ENCODE assay signal across 17 cellular contexts in genomic region chr17:49588726-49589555, GRCh38. TPM values are rescaled to one million over a fixed set of nuclear protein-coding genes. Genes with fewer than 3 reads are reported as not detected.
DNase-seq lines count a peak whose midpoint lies in the region; ATAC-seq and TF ChIP-seq lines count a peak whose summit lies in the region.
"Had no signal": no experiment of that assay in that cellular context is flagged by ENCODE, and none has a peak within 500 bp of the region (broad histone marks: within the 10 kb centered on the region; RNA-seq: fewer than 3 reads in every experiment).

No MANE protein-coding gene starts in this region.

- peak; percentile 46 for DNase-seq in BJ (ENCODE audit: low read depth)
- peak; percentile 51 for DNase-seq in IMR-90
- no peak for DNase-seq in chondrocyte (ENCODE audit: low spot score)
- no peak for DNase-seq in omental fat pad (ENCODE audit: low spot score)
- no peak for DNase-seq in iPS-NIHi11 (ENCODE audit: low spot score)
- no peak for DNase-seq in COR-L47 (lab: John Stamatoyannopoulos, UW)
- DNase-seq in NCI-H1048 (lab: John Stamatoyannopoulos, UW): no peak
- DNase-seq: activated CD8-positive, alpha-beta memory T cell treated with anti-CD3 and anti-CD28 coated beads, Interleukin-2, amount 50 U/mL, for 4 hours; activated naive CD8-positive, alpha-beta T cell treated with anti-CD3 and anti-CD28 coated beads for 36 hours; CD4-positive, alpha-beta T cell; colonic mucosa; NCI-H1417 treated with DMSO at 0.1 percent for 48 hours; occipital lobe had no signal

- H3K36me3 Mint-ChIP-seq in chondrocyte (ENCODE audit: low read depth): peaks cover 15% of the 10 kb centered on the region

- H3K9me3 Mint-ChIP-seq in chondrocyte (ENCODE audit: low read depth): no peaks in the 10 kb centered on the region
- H3K9me3 Mint-ChIP-seq: activated naive CD8-positive, alpha-beta T cell treated with anti-CD3 and anti-CD28 coated beads for 36 hours; CD4-positive, alpha-beta T cell had no signal

- no peak for TF ChIP-seq POLR2A in IMR-90 (IDR thresholded peaks at IDR 0.05; ENCODE audit: low read depth, low read length)

- H3K27me3 Mint-ChIP-seq in chondrocyte (ENCODE audit: low read depth): no peaks in the 10 kb centered on the region
- H3K27me3 Mint-ChIP-seq: activated naive CD8-positive, alpha-beta T cell treated with anti-CD3 and anti-CD28 coated beads for 36 hours; CD4-positive, alpha-beta T cell had no signal

- CTCF ChIA-PET in BJ (lab: Yijun Ruan, JAX): interaction anchor here (1.2 to 1.6 kb wide), 5 partner anchors 9 to 19 kb away, joined by 3 to 6 read pairs (median 4); partner anchors contain the start of gene NXPH3
- CTCF ChIA-PET in IMR-90 (lab: Yijun Ruan, JAX): no interaction called here

- H2BK20ac ChIP-seq in IMR-90 (ENCODE audit: low read depth, low read length): no peak overlapping the region

- peaks cover 18% of the 10 kb centered on the region for H3K9me1 ChIP-seq in IMR-90 (ENCODE audit: insufficient read depth, low read length)

- H3K36me3 ChIP-seq in BJ (ENCODE audit: control insufficient read depth, insufficient read depth, low read length) (peaks cover 4% of the 10 kb centered on the region), IMR-90 (ENCODE audit: control insufficient read depth, insufficient read depth, low read length) (peaks cover 2% of the 10 kb centered on the region; the same call in 1 of the 2 replicates)
- H3K36me3 ChIP-seq: colonic mucosa had no signal

- TF ChIP-seq CTCF in BJ (IDR thresholded peaks at IDR 0.05; ENCODE audit: insufficient read depth, low read depth, low read length) (no peak), IMR-90 (conservative IDR thresholded peaks at IDR 0.05; ENCODE audit: low read depth, low read length) (no peak), chondrocyte (IDR thresholded peaks at IDR 0.05) (no peak), omental fat pad (IDR thresholded peaks at IDR 0.05) (no peak)

- H3K4me2 ChIP-seq in IMR-90 (ENCODE audit: low read depth, low read length): no peak overlapping the region

- H2BK120ac ChIP-seq in IMR-90 (ENCODE audit: low read depth, low read length): no peak overlapping the region; the same call in 1 of the 2 replicates

- peak overlapping the region; percentile 61 for H2AK5ac ChIP-seq in IMR-90 (ENCODE audit: low read depth, low read length)

- H3K27ac Mint-ChIP-seq in chondrocyte (ENCODE audit: unreplicated experiment): peak overlapping the region; percentile 74
- H3K27ac Mint-ChIP-seq: activated naive CD8-positive, alpha-beta T cell treated with anti-CD3 and anti-CD28 coated beads for 36 hours; CD4-positive, alpha-beta T cell had no signal

- intact Hi-C loops in IMR-90 (cut with micrococcal nuclease): no loop called here

- H3K79me1 ChIP-seq in IMR-90 (ENCODE audit: low read depth in 1 of 2, low read length in 2 of 2): no peaks in the 10 kb centered on the region

- H3K18ac ChIP-seq in IMR-90 (ENCODE audit: low read depth, low read length): no peak overlapping the region

- H3K4ac ChIP-seq in IMR-90 (ENCODE audit: low read depth, low read length): peak overlapping the region; percentile 66

- WGBS in IMR-90 (ENCODE audit: extremely low coverage in 2 of 2, insufficient read length in 1 of 2), 2 experiments: 0% methylated on average over 1 of the region's 7 CpGs; no CpG with 5 or more reads in 1 of the 2 experiments

- H4K8ac ChIP-seq in IMR-90 (ENCODE audit: low read depth in 2 of 2, low read length in 2 of 2): peak overlapping the region in 1 of 2 experiments; percentile 8; a peak in 1 of 4 replicates

- H3K4me3 Mint-ChIP-seq in chondrocyte (ENCODE audit: unreplicated experiment): no peak overlapping the region
- H3K4me3 Mint-ChIP-seq: activated naive CD8-positive, alpha-beta T cell treated with anti-CD3 and anti-CD28 coated beads for 36 hours; CD4-positive, alpha-beta T cell had no signal

- H3K27ac ChIP-seq in IMR-90 (ENCODE audit: insufficient read depth, low read length): no peak overlapping the region
- H3K27ac ChIP-seq: colonic mucosa, tibial nerve, VCaP had no signal

- dilution Hi-C loops in IMR-90 (cut with HindIII; ENCODE audit: low sequenced_read_pairs, unreplicated experiment): no loop called here

- no peaks in the 10 kb centered on the region for H3K9me3 ChIP-seq in IMR-90 (ENCODE audit: control insufficient read depth, insufficient read depth, low read length)
- H3K9me3 ChIP-seq: colonic mucosa, tibial nerve had no signal

- peaks cover 10% of the 10 kb centered on the region for H3K4me1 ChIP-seq in IMR-90 (ENCODE audit: control insufficient read depth, insufficient read depth, low read length)
- H3K4me1 ChIP-seq: colonic mucosa had no signal

- H3K56ac ChIP-seq in IMR-90 (ENCODE audit: extremely low read depth, insufficient read depth, low read length): no peak overlapping the region

- BruUV-seq in IMR-90 (replicated peaks; lab: Mats Ljungman, UMichigan): no TSS peak

- H2AFZ ChIP-seq in IMR-90 (replicated peaks; ENCODE audit: low read length, poor library complexity): peak overlapping the region; percentile 1

- peak overlapping the region; percentile 2; the same call in 1 of the 2 replicates for H3K14ac ChIP-seq in IMR-90 (replicated peaks; ENCODE audit: low read depth, low read length)

- peak overlapping the region; percentile 18; the same call in 1 of the 3 replicates for H2BK15ac ChIP-seq in IMR-90 (ENCODE audit: low read depth, low read length)

- ATAC-seq in IMR-90 (ENCODE audit: low read depth): peak; percentile 79
- peak; percentile 18 for ATAC-seq in omental fat pad (ENCODE audit: low FRiP score)
- no peak for ATAC-seq in GM21423 (IDR thresholded peaks at IDR 0.05; ENCODE audit: unreplicated experiment)

- peaks cover 25% of the 10 kb centered on the region for H3K4me1 Mint-ChIP-seq in chondrocyte (ENCODE audit: low read depth)
- H3K4me1 Mint-ChIP-seq: activated naive CD8-positive, alpha-beta T cell treated with anti-CD3 and anti-CD28 coated beads for 36 hours had no signal

- H4K5ac ChIP-seq in IMR-90 (ENCODE audit: low read depth, low read length): no peak overlapping the region

- peak overlapping the region; percentile 4; the same call in 1 of the 2 replicates for H3K23ac ChIP-seq in IMR-90 (ENCODE audit: low read depth, low read length)

- in situ Hi-C loops in IMR-90 (cut with MboI; ENCODE audit: low sequenced_read_pairs): no loop called here

- no peak for TF ChIP-seq RAD21 in IMR-90 (IDR thresholded peaks at IDR 0.05; ENCODE audit: low read length)

- H4K91ac ChIP-seq in IMR-90 (ENCODE audit: insufficient read depth, low read depth, low read length): peak overlapping the region; percentile 56; the same call in 1 of the 2 replicates

- no peak overlapping the region for H2BK5ac ChIP-seq in IMR-90 (ENCODE audit: low read depth, low read length, poor library complexity, severe bottlenecking)

- H4K20me1 ChIP-seq in IMR-90 (ENCODE audit: insufficient read depth, low read length): peaks cover 5% of the 10 kb centered on the region

- H2AK9ac ChIP-seq in IMR-90 (replicated peaks; ENCODE audit: low read depth, low read length, poor library complexity): peak overlapping the region; percentile 2

- no peak overlapping the region for H3K9ac ChIP-seq in IMR-90 (ENCODE audit: low read depth, low read length)

- no peaks in the 10 kb centered on the region for H3K27me3 ChIP-seq in BJ (ENCODE audit: control insufficient read depth, insufficient read depth, low read length)
- H3K27me3 ChIP-seq in IMR-90 (ENCODE audit: control insufficient read depth, insufficient read depth, low read length): no peaks in the 10 kb centered on the region
- H3K27me3 ChIP-seq: colonic mucosa, tibial nerve had no signal

- H3K4me3 ChIP-seq in BJ (ENCODE audit: low read depth, low read length) (no peak overlapping the region), IMR-90 (ENCODE audit: insufficient read depth, low read depth, low read length) (no peak overlapping the region)
- H3K4me3 ChIP-seq: colonic mucosa, tibial nerve had no signal

- POLR2A ChIA-PET in BJ (lab: Charles Lee): no interaction called here
- POLR2A ChIA-PET in IMR-90 (lab: Charles Lee; ENCODE audit: unreplicated experiment): no interaction called here

TF ChIP-seq in IMR-90, 13 proteins besides CTCF, POLR2A, EP300 and RAD21 (continues in another document):
- 0 out of 2 replicates have a peak, but pooled peaks have one; percentile 50 for TF ChIP-seq MAZ (IDR thresholded peaks at IDR 0.05; ENCODE audit: borderline replicate concordance, low read depth, low read length)
- no peak for TF ChIP-seq FOS (IDR thresholded peaks at IDR 0.05; ENCODE audit: low read depth, low read length)
- no peak for TF ChIP-seq CHD1 (IDR thresholded peaks at IDR 0.05; ENCODE audit: low read depth, low read length)
- TF ChIP-seq CEBPB (IDR thresholded peaks at IDR 0.05; ENCODE audit: low read depth, low read length): peak; percentile 60; the same call in 1 of the 2 replicates
- TF ChIP-seq SMC3 (IDR thresholded peaks at IDR 0.05; ENCODE audit: low read depth, low read length): no peak
- no peak for TF ChIP-seq RCOR1 (IDR thresholded peaks at IDR 0.05; ENCODE audit: insufficient replicate concordance, low read length)
- no peak for TF ChIP-seq USF2 (IDR thresholded peaks at IDR 0.05; ENCODE audit: low read depth, low read length)
- TF ChIP-seq MXI1 (IDR thresholded peaks at IDR 0.05; ENCODE audit: borderline replicate concordance, low read depth, low read length): no peak
- no peak for TF ChIP-seq BHLHE40 (IDR thresholded peaks at IDR 0.05; ENCODE audit: low read depth, low read length)
- TF ChIP-seq NFE2L2 (IDR thresholded peaks at IDR 0.05; ENCODE audit: low read depth, low read length): no peak
- TF ChIP-seq MAFK (IDR thresholded peaks at IDR 0.05; ENCODE audit: low read depth, low read length): no peak

RNA-seq across cellular contexts. Expression of gene NXPH3, which starts 13.3 kb away (rescaled TPM):
- 5.0 and 9.3 TPM in 2 replicates for polyA plus RNA-seq in BJ (2011; rRNA removed)
- polyA minus RNA-seq in BJ (2011; rRNA and poly(A)+ RNA removed): 4.7 and 6.1 TPM in 2 replicates
- 0.18 and 0.28 TPM in 2 replicates for total RNA-seq in IMR-90 (2012; rRNA removed)
- 0.20 and 0.31 TPM in 2 replicates for polyA plus RNA-seq in IMR-90 (2012; rRNA removed)
- 0.22 and 0.25 TPM in 2 replicates for polyA plus RNA-seq in IMR-90 (2012; cell fraction: cytosol; rRNA removed)
- polyA plus RNA-seq in IMR-90 (2012; cell fraction: nucleus; rRNA removed; ENCODE audit: low replicate concordance): 0.03 and 0.14 TPM in 2 replicates
- total RNA-seq in chondrocyte: 4.2 to 4.7 TPM (median 4.5 TPM) in 3 replicates
- total RNA-seq in omental fat pad: 1 to 10 TPM; 2.9 to 7.4 (median 5.8) TPM
- total RNA-seq: CD4-positive, alpha-beta T cell; Daoy had no signal

Comparison
In these comparisons a context has a peak if more than half of its experiments do, and no peak if none do; other contexts are left out.
1. DNase-seq: peak in BJ (single experiment) and IMR-90 (single experiment); none in chondrocyte (single experiment), omental fat pad (single experiment), iPS-NIHi11 (single experiment), COR-L47 (single experiment) and NCI-H1048 (single experiment).